11 cellular contexts compared by ENCODE assay signal in the genomic region with DNA sequence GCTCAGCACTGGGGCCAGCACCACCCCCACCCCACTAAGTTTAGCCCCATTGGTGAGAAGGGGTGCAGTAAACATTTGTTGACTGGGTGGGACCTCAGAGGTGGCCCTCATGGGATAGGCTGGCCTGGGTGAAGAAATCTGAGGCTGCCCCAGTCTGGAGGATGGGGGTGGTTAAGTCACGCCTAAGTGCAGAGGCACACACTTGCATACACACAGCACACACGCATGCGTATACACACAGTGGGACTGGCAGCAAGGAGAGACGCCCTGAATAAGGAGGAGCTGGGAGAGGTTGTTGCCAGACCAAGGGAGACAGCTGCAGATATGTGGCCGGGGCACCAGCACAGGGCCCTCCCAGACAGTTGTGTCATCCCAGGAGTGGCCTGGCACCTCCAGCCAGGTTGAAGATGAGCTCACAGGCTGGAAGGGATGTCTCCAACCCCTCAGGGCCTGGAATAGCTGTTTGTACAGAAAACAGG. TPM values are rescaled to one million over a fixed set of nuclear protein-coding genes. Genes with fewer than 3 reads are reported as not detected.
DNase-seq lines count a peak whose midpoint lies in the region; ATAC-seq, FAIRE-seq and TF ChIP-seq lines count a peak whose summit lies in the region.
"Had no signal": no experiment of that assay in that cellular context is flagged by ENCODE, and none has a peak within 500 bp of the region (broad histone marks: within the 10 kb centered on the region; RNA-seq: fewer than 3 reads in every experiment).

No MANE protein-coding gene starts in this region.

- no peak overlapping the region for H3K4me3 Mint-ChIP-seq in activated T-cell treated with anti-CD3 and anti-CD28 coated beads, Interleukin-2, amount 50 U/mL, for 4 hours

- H3K4me3 ChIP-seq in brain microvascular endothelial cell (ENCODE audit: low read depth, low read length) (no peak overlapping the region), subcutaneous abdominal adipose tissue (ENCODE audit: low read depth in 1 of 5, low read length in 5 of 5) (peak overlapping the region in 1 of 5 donors; percentile 46)

- no peaks in the 10 kb centered on the region for H3K36me3 Mint-ChIP-seq in activated T-cell treated with anti-CD3 and anti-CD28 coated beads, Interleukin-2, amount 50 U/mL, for 4 hours (ENCODE audit: insufficient read depth)
- H3K36me3 Mint-ChIP-seq: activated naive CD4-positive, alpha-beta T cell treated with anti-CD3 and anti-CD28 coated beads, Interleukin-2, amount 50 U/mL, for 72 hours had no signal

- peak; percentile 95 for DNase-seq in HTR-8/SVneo (ENCODE audit: insufficient read length, low spot score)
- DNase-seq in brain microvascular endothelial cell = peak; percentile 64
- DNase-seq in iPS-NIHi11 (ENCODE audit: low spot score) = peak; percentile 37
- DNase-seq in activated T-cell treated with anti-CD3 and anti-CD28 coated beads, Interleukin-2, amount 50 U/mL, for 4 hours = no peak
- DNase-seq in SHP77 (lab: John Stamatoyannopoulos, UW) = no peak
- DNase-seq in frontal cortex (ENCODE audit: low spot score in 2 of 2) = no peak
- no peak for DNase-seq in HK-2 (ENCODE audit: unreplicated experiment)
- DNase-seq: RPMI8226 had no signal

- H3K4me1 Mint-ChIP-seq in activated T-cell treated with anti-CD3 and anti-CD28 coated beads, Interleukin-2, amount 50 U/mL, for 4 hours (ENCODE audit: low read depth) = peaks cover 6% of the 10 kb centered on the region

- H3K36me3 ChIP-seq in brain microvascular endothelial cell (replicated peaks) (no peaks in the 10 kb centered on the region), subcutaneous abdominal adipose tissue (ENCODE audit: control insufficient read depth in 5 of 5, insufficient read depth in 5 of 5, low read length in 5 of 5) (no peaks in the 10 kb centered on the region)

- no peaks in the 10 kb centered on the region for H3K9me3 Mint-ChIP-seq in activated T-cell treated with anti-CD3 and anti-CD28 coated beads, Interleukin-2, amount 50 U/mL, for 4 hours
- H3K9me3 Mint-ChIP-seq: activated naive CD4-positive, alpha-beta T cell treated with anti-CD3 and anti-CD28 coated beads, Interleukin-2, amount 50 U/mL, for 72 hours had no signal

- no peak overlapping the region for H3K9ac ChIP-seq in subcutaneous abdominal adipose tissue (ENCODE audit: low read length in 5 of 5)

- no peaks in the 10 kb centered on the region for H3K27me3 ChIP-seq in brain microvascular endothelial cell (replicated peaks)
- peaks cover 0 to 3% (median 0%) of the 10 kb centered on the region in 5 donors for H3K27me3 ChIP-seq in subcutaneous abdominal adipose tissue (ENCODE audit: control insufficient read depth in 5 of 5, insufficient read depth in 4 of 5, low read length in 5 of 5)

- FAIRE-seq in HTR-8/SVneo (lab: Jason Lieb, UNC) = peak; percentile 100
- no peak for FAIRE-seq in frontal cortex (lab: Jason Lieb, UNC)
- FAIRE-seq: GM18507 had no signal

- H3K27me3 Mint-ChIP-seq in activated T-cell treated with anti-CD3 and anti-CD28 coated beads, Interleukin-2, amount 50 U/mL, for 4 hours (ENCODE audit: low read depth) = peaks cover 60% of the 10 kb centered on the region

- H3K4me1 ChIP-seq in subcutaneous abdominal adipose tissue (ENCODE audit: control insufficient read depth in 5 of 5, insufficient read depth in 5 of 5, low read length in 5 of 5) = peaks cover 16 to 89% (median 82%) of the 10 kb centered on the region in 5 donors

- H3K27ac ChIP-seq in brain microvascular endothelial cell (peak overlapping the region; percentile 98), subcutaneous abdominal adipose tissue (ENCODE audit: low read depth, low read length) (peak overlapping the region; percentile 84)

- no peak for ATAC-seq in activated T-cell treated with anti-CD3 and anti-CD28 coated beads, Interleukin-2, amount 50 U/mL, for 4 hours
- ATAC-seq: activated naive CD4-positive, alpha-beta T cell treated with anti-CD3 and anti-CD28 coated beads, Interleukin-2, amount 50 U/mL, for 72 hours had no signal

- TF ChIP-seq CTCF in brain microvascular endothelial cell (IDR thresholded peaks at IDR 0.05; ENCODE audit: low read depth, low read length, missing control alignments) = no peak

- no peaks in the 10 kb centered on the region for H3K9me3 ChIP-seq in subcutaneous abdominal adipose tissue (ENCODE audit: control insufficient read depth in 5 of 5, low read length in 5 of 5)

- in situ Hi-C loops in brain microvascular endothelial cell (cut with HindIII; ENCODE audit: low pct_ligation_motif_present, low sequenced_read_pairs) = no loop called here

RNA-seq across cellular contexts. Expression of a gene that starts 3.0 kb away (rescaled TPM):
- 1 to 10 TPM; 1.5 to 4.3 (median 2.9) TPM for total RNA-seq in activated T-cell treated with anti-CD3 and anti-CD28 coated beads, Interleukin-2, amount 50 U/mL, for 4 hours
- total RNA-seq in frontal cortex = 21.6 TPM

RNA-seq across cellular contexts. Expression of a gene that starts 35.6 kb away (rescaled TPM):
- 1 to 10 TPM; 2.2 to 5.5 (median 3.4) TPM for total RNA-seq in activated T-cell treated with anti-CD3 and anti-CD28 coated beads, Interleukin-2, amount 50 U/mL, for 4 hours
- total RNA-seq in frontal cortex = not detected
- total RNA-seq: activated naive CD4-positive, alpha-beta T cell treated with anti-CD3 and anti-CD28 coated beads, Interleukin-2, amount 50 U/mL, for 72 hours had no signal

RNA-seq across cellular contexts. Expression of a gene that starts 47.4 kb away (rescaled TPM):
- 10 to 100 TPM in 1 of 3 donors, 1 to 10 TPM in 2; 5.5 to 10.3 (median 6.7) TPM for total RNA-seq in activated T-cell treated with anti-CD3 and anti-CD28 coated beads, Interleukin-2, amount 50 U/mL, for 4 hours
- not detected for total RNA-seq in frontal cortex
- total RNA-seq: activated naive CD4-positive, alpha-beta T cell treated with anti-CD3 and anti-CD28 coated beads, Interleukin-2, amount 50 U/mL, for 72 hours had no signal

Comparison
In these comparisons a context has a peak if more than half of its experiments do, and no peak if none do; other contexts are left out.
1. DNase-seq: peak in HTR-8/SVneo (single experiment), brain microvascular endothelial cell (single experiment) and iPS-NIHi11 (single experiment); none in activated T-cell treated with anti-CD3 and anti-CD28 coated beads, Interleukin-2, amount 50 U/mL, for 4 hours (single experiment), SHP77 (0 of 2), frontal cortex (0 of 2) and HK-2 (single experiment).